In the genomic region with DNA sequence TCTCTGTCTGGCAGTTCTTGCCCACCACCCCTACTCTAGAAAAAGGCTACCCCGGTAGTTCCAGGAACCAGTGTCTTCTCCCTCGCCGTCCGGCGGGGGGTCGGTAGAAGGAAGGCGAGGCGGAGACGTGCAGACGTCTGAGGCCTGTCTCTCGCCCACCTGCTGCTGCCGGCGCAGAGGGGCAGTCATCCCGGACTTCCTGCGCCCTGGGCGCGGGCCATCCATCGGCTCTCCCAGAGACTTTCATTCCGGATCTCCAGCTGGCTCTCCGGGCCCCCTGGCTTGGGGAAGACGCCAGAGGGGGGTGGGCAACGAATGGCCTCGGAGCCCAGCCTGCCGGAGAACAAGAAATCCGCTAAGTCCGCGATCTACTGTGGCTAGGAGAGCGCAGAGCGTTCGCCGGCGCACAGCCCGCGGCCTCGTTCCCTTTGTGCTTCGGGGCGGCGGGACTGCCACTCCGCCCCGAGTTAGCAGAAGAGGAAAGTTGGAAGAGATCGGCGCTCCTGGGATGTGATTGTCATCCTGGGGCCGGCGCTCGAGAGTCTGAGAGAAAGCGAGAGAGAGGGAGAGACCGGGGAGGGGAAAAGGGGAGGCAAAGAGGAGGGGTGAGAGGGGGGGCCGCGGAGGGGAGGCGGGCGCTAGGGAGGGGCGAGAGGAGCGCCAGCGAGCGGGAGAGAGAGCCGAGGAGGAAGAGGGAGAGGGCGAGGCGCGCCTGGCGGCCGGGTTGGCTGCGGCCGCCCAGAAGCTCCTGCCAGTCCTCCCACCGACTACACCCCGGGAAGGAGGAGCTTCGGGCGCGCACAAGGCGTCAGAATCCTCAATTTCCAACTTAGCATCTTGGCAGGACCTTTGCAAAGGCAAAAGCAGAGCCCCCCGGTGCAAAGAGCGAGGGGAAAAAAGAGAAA, we compare ENCODE assay signal across 8 cellular contexts. TPM values are rescaled to one million over a fixed set of nuclear protein-coding genes. Genes with fewer than 3 reads are reported as not detected.
DNase-seq lines count a peak whose midpoint lies in the region; ATAC-seq and TF ChIP-seq lines count a peak whose summit lies in the region.

IRX5 (plus strand) TSS at position 832 of the 905 bp plus-strand sequence. CDS start 334 bp downstream, outside the sequence.

- H3K4me3 ChIP-seq in AG09309 (ENCODE audit: control insufficient read depth, low read depth, low read length) = peak within 1 kb of the TSS; percentile 79

- peaks cover 56 to 71% of the 10 kb centered on the region in 2 donors for H3K27me3 Mint-ChIP-seq in T-cell
- H3K27me3 Mint-ChIP-seq in dendritic cell treated with granulocyte-macrophage colony-stimulating factor and Interleukin-4, amounts not matched to agents 40 ng/mL and 50 ng/mL, for 4 days = peaks cover 77% of the 10 kb centered on the region

- peaks cover 3% of the 10 kb centered on the region for H3K36me3 Mint-ChIP-seq in T-cell
- H3K36me3 Mint-ChIP-seq in dendritic cell treated with granulocyte-macrophage colony-stimulating factor and Interleukin-4, amounts not matched to agents 40 ng/mL and 50 ng/mL, for 4 days (ENCODE audit: low read depth) = peaks cover 7% of the 10 kb centered on the region

- CTCF ChIA-PET in T-cell (lab: Charles Lee) = no interaction called here

- POLR2A ChIA-PET in T-cell (lab: Charles Lee) = no interaction called here

- DNase-seq in AG09309 (ENCODE audit: low read depth) (peak; percentile 94), NCI-H187 (lab: John Stamatoyannopoulos, UW) (peak; percentile 54 to 71), T-cell (no peak), left kidney (ENCODE audit: low read depth, low spot score) (peak; percentile 95)
- peak; percentile 37 for DNase-seq in stimulated activated CD4-positive, alpha-beta T cell treated with anti-CD3 and anti-CD28 coated beads, Interleukin-4, amount 100 ng/mL, for 1 hour

- ATAC-seq in GM19395 (IDR thresholded peaks at IDR 0.05; ENCODE audit: unreplicated experiment) (peak; percentile 19), T-cell (replicated peaks in 1 of 4) (no peak), HG03442 (IDR thresholded peaks at IDR 0.05; ENCODE audit: unreplicated experiment) (no peak)

- H3K4me3 Mint-ChIP-seq in T-cell = peak within 1 kb of the TSS; percentile 83 to 96 (median 84)
- H3K4me3 Mint-ChIP-seq in dendritic cell treated with granulocyte-macrophage colony-stimulating factor and Interleukin-4, amounts not matched to agents 40 ng/mL and 50 ng/mL, for 4 days = peak within 1 kb of the TSS; percentile 79

- TF ChIP-seq CTCF in AG09309 (IDR thresholded peaks at IDR 0.05; ENCODE audit: control insufficient read depth, insufficient read depth, low read depth, low read length, missing control alignments) = no peak

- intact Hi-C loops in dendritic cell treated with granulocyte-macrophage colony-stimulating factor and Interleukin-4, amounts not matched to agents 40 ng/mL and 50 ng/mL, for 4 days (cut with micrococcal nuclease) = loop anchor here (10.0 kb wide), 1 partner anchor 645 kb away; the partner anchor contains the start of gene IRX3

- peaks cover 0 to 12% (median 3%) of the 10 kb centered on the region in 3 donors for H3K9me3 Mint-ChIP-seq in T-cell
- H3K9me3 Mint-ChIP-seq in dendritic cell treated with granulocyte-macrophage colony-stimulating factor and Interleukin-4, amounts not matched to agents 40 ng/mL and 50 ng/mL, for 4 days = no peaks in the 10 kb centered on the region

- H3K27ac Mint-ChIP-seq in T-cell = peak within 1 kb of the TSS in 1 of 2 donors; percentile 73
- peak within 1 kb of the TSS; percentile 83 for H3K27ac Mint-ChIP-seq in dendritic cell treated with granulocyte-macrophage colony-stimulating factor and Interleukin-4, amounts not matched to agents 40 ng/mL and 50 ng/mL, for 4 days

- H3K4me1 Mint-ChIP-seq in T-cell = peaks cover 36 to 41% (median 38%) of the 10 kb centered on the region in 3 donors
- peaks cover 48% of the 10 kb centered on the region for H3K4me1 Mint-ChIP-seq in dendritic cell treated with granulocyte-macrophage colony-stimulating factor and Interleukin-4, amounts not matched to agents 40 ng/mL and 50 ng/mL, for 4 days (ENCODE audit: low read depth)

RNA-seq across cellular contexts. Expression of gene IRX5, which starts in this region (rescaled TPM):
- not detected for total RNA-seq in T-cell

Comparison
In these comparisons a context has a peak if more than half of its experiments do, and no peak if none do; other contexts are left out.
1. DNase-seq: peak in AG09309 (single experiment), NCI-H187 (2 of 2), left kidney (single experiment) and stimulated activated CD4-positive, alpha-beta T cell treated with anti-CD3 and anti-CD28 coated beads, Interleukin-4, amount 100 ng/mL, for 1 hour (single experiment); none in T-cell (0 of 34).